In genomic region chr9:20307662-20308061, GRCh38 we compare ENCODE assay signal across 16 cellular contexts.
"Had no signal": no experiment of that assay in that cellular context is flagged by ENCODE, and none has a peak within 500 bp of the region (broad histone marks: within the 10 kb centered on the region; RNA-seq: fewer than 3 reads in every experiment).

No MANE protein-coding gene starts in this region.

- H3K36me3 Mint-ChIP-seq: activated naive CD8-positive, alpha-beta T cell; type B pancreatic cell had no signal

- H3K4me1 ChIP-seq: breast epithelium, pancreas had no signal

- H3K4me3 Mint-ChIP-seq: activated CD8-positive, alpha-beta memory T cell treated with anti-CD3 and anti-CD28 coated beads, Interleukin-2, amount 10 ng/mL, durations not matched to agents 7 days and 5 days; activated naive CD8-positive, alpha-beta T cell; type B pancreatic cell had no signal

- H3K9me3 ChIP-seq: breast epithelium, esophagus muscularis mucosa, pancreas had no signal

- DNase-seq: activated CD4-positive, alpha-beta T cell treated with anti-CD3 and anti-CD28 coated beads, Interleukin-2, amount 50 U/mL, for 48 hours; activated CD4-positive, CD25-positive, alpha-beta regulatory T cell treated with anti-CD3 and anti-CD28 coated beads, Interleukin-2, amount 50 U/mL, for 72 hours; activated CD8-positive, alpha-beta memory T cell treated with anti-CD3 and anti-CD28 coated beads, Interleukin-2, amount 10 ng/mL, durations not matched to agents 7 days and 5 days; activated gamma-delta T cell; activated T-cell treated with anti-CD3 and anti-CD28 coated beads, Interleukin-2, amount 50 U/mL, for 48 hours; amygdala; dorsolateral prefrontal cortex; left ventricle myocardium superior; mesenchymal stem cell; pancreas; stimulated activated CD4-positive, alpha-beta T cell treated with anti-CD3 and anti-CD28 coated beads, Interleukin-2, amount 100 ng/mL, for 48 hours; stimulated activated naive CD4-positive, alpha-beta T cell treated with Interleukin-2 at 50 U/mL for 16 hours had no signal

- H3K27me3 Mint-ChIP-seq: activated naive CD8-positive, alpha-beta T cell had no signal

- H3K36me3 ChIP-seq: breast epithelium, esophagus muscularis mucosa, pancreas had no signal

- H3K27me3 ChIP-seq: breast epithelium, esophagus muscularis mucosa, pancreas had no signal

- H3K27ac ChIP-seq: breast epithelium, dorsolateral prefrontal cortex, esophagus muscularis mucosa, pancreas had no signal

- ATAC-seq: activated CD8-positive, alpha-beta memory T cell treated with anti-CD3 and anti-CD28 coated beads, Interleukin-2, amount 10 ng/mL, durations not matched to agents 7 days and 5 days; left ventricle myocardium superior; pancreas had no signal

- H3K4me3 ChIP-seq: breast epithelium, dorsolateral prefrontal cortex, esophagus muscularis mucosa, pancreas had no signal

- H3K27ac Mint-ChIP-seq: activated CD8-positive, alpha-beta memory T cell treated with anti-CD3 and anti-CD28 coated beads, Interleukin-2, amount 10 ng/mL, durations not matched to agents 7 days and 5 days; activated naive CD8-positive, alpha-beta T cell; type B pancreatic cell had no signal
